Comparison of ENCODE assay signal across 10 cellular contexts in genomic region chr1:225655509-225656258, GRCh38. TPM values are rescaled to one million over a fixed set of nuclear protein-coding genes. Genes with fewer than 3 reads are reported as not detected.
DNase-seq lines count a peak whose midpoint lies in the region; ATAC-seq and TF ChIP-seq lines count a peak whose summit lies in the region.
"Had no signal": no experiment of that assay in that cellular context is flagged by ENCODE, and none has a peak within 500 bp of the region (broad histone marks: within the 10 kb centered on the region; RNA-seq: fewer than 3 reads in every experiment).

No MANE protein-coding gene starts in this region.

- no peak overlapping the region for H3K4me3 Mint-ChIP-seq in activated naive CD4-positive, alpha-beta T cell treated with anti-CD3 and anti-CD28 coated beads for 36 hours
- H3K4me3 Mint-ChIP-seq: activated naive CD8-positive, alpha-beta T cell treated with anti-CD3 and anti-CD28 coated beads, Interleukin-2, amount 10 ng/mL, durations not matched to agents 7 days and 5 days had no signal

- peaks cover 10% of the 10 kb centered on the region for H3K4me1 Mint-ChIP-seq in activated naive CD4-positive, alpha-beta T cell treated with anti-CD3 and anti-CD28 coated beads for 36 hours (ENCODE audit: low read depth)

- no peaks in the 10 kb centered on the region for H3K9me3 Mint-ChIP-seq in activated naive CD4-positive, alpha-beta T cell treated with anti-CD3 and anti-CD28 coated beads for 36 hours
- H3K9me3 Mint-ChIP-seq: activated naive CD8-positive, alpha-beta T cell treated with anti-CD3 and anti-CD28 coated beads, Interleukin-2, amount 10 ng/mL, durations not matched to agents 7 days and 5 days; stimulated activated naive CD8-positive, alpha-beta T cell treated with anti-CD3 and anti-CD28 coated beads, Interleukin-15, Interleukin-2, amounts not matched to agents 100 ng/mL and 50 ng/mL, for 24 hours had no signal

- intact Hi-C loops in activated naive CD4-positive, alpha-beta T cell treated with anti-CD3 and anti-CD28 coated beads for 36 hours (cut with micrococcal nuclease), result loop anchor here (2.0 to 5.0 kb wide), 2 partner anchors 103 to 181 kb away; no protein-coding TSS in a partner anchor
- intact Hi-C loops in sciatic nerve (cut with DNase I), result no loop called here

- H3K36me3 Mint-ChIP-seq in activated naive CD4-positive, alpha-beta T cell treated with anti-CD3 and anti-CD28 coated beads for 36 hours (ENCODE audit: low read depth), result no peaks in the 10 kb centered on the region
- H3K36me3 Mint-ChIP-seq: activated naive CD8-positive, alpha-beta T cell treated with anti-CD3 and anti-CD28 coated beads, Interleukin-2, amount 10 ng/mL, durations not matched to agents 7 days and 5 days had no signal

- CTCF ChIA-PET in activated naive CD4-positive, alpha-beta T cell treated with anti-CD3 and anti-CD28 coated beads for 36 hours (lab: Charles Lee), result interaction anchor here (0.6 to 1.7 kb wide), 4 partner anchors 9 to 1945 kb away, joined by 3 to 5 read pairs (median 4); partner anchors contain the start of gene SRP9

- H3K27ac Mint-ChIP-seq in activated naive CD4-positive, alpha-beta T cell treated with anti-CD3 and anti-CD28 coated beads for 36 hours, result no peak overlapping the region
- H3K27ac Mint-ChIP-seq: activated naive CD8-positive, alpha-beta T cell treated with anti-CD3 and anti-CD28 coated beads, Interleukin-2, amount 10 ng/mL, durations not matched to agents 7 days and 5 days; stimulated activated naive CD8-positive, alpha-beta T cell treated with anti-CD3 and anti-CD28 coated beads, Interleukin-15, Interleukin-2, amounts not matched to agents 100 ng/mL and 50 ng/mL, for 24 hours had no signal

- ATAC-seq in SK-N-SH treated with all-trans-retinoic acid at 6 μM for 48 hours (peak; percentile 60), sciatic nerve (peak; percentile 26), HG03571 (IDR thresholded peaks at IDR 0.05; ENCODE audit: unreplicated experiment) (no peak)

- peak; percentile 47 for DNase-seq in activated naive CD4-positive, alpha-beta T cell treated with anti-CD3 and anti-CD28 coated beads for 36 hours
- no peak for DNase-seq in activated naive CD4-positive, alpha-beta T cell treated with anti-CD3 and anti-CD28 coated beads, Interleukin-2, amount 50 U/mL, for 16 hours
- DNase-seq in foreskin melanocyte (peak; percentile 87), sciatic nerve (ENCODE audit: low spot score) (peak; percentile 75), D341Med (ENCODE audit: low spot score) (no peak), germinal center (ENCODE audit: low spot score) (no peak)
- DNase-seq: activated naive CD8-positive, alpha-beta T cell treated with anti-CD3 and anti-CD28 coated beads, Interleukin-2, amount 10 ng/mL, durations not matched to agents 7 days and 5 days had no signal

- H3K27me3 Mint-ChIP-seq in activated naive CD4-positive, alpha-beta T cell treated with anti-CD3 and anti-CD28 coated beads for 36 hours (ENCODE audit: low read depth), result peaks cover 15% of the 10 kb centered on the region

TF ChIP-seq in SK-N-SH treated with all-trans-retinoic acid at 6 μM for 48 hours, 23 proteins besides CTCF, POLR2A, EP300 and RAD21:
- TF ChIP-seq ISL1 (CRISPR knock-in tag; IDR thresholded peaks at IDR 0.05) (peak; percentile 76), TOX (CRISPR knock-in tag; IDR thresholded peaks at IDR 0.05; ENCODE audit: borderline replicate concordance) (peak; percentile 72; the same call in 1 of the 2 replicates), ESRRG (CRISPR knock-in tag; IDR thresholded peaks at IDR 0.05) (no peak)
TF ChIP-seq in SK-N-SH treated with all-trans-retinoic acid at 6 μM for 48 hours: peak in this region for 2.

RNA-seq across cellular contexts. Expression of gene ENAH, which starts 2.8 kb away (rescaled TPM):
- 1 to 10 TPM in 1 of 2 experiments, under 1 TPM in 1; 0.91 to 2.0 TPM for total RNA-seq in activated naive CD4-positive, alpha-beta T cell treated with anti-CD3 and anti-CD28 coated beads for 36 hours
- total RNA-seq in sciatic nerve, result 80.8 TPM
- total RNA-seq: activated naive CD8-positive, alpha-beta T cell treated with anti-CD3 and anti-CD28 coated beads, Interleukin-2, amount 10 ng/mL, durations not matched to agents 7 days and 5 days had no signal

Comparison
In these comparisons a context has a peak if more than half of its experiments do, and no peak if none do; other contexts are left out.
1. DNase-seq: peak in activated naive CD4-positive, alpha-beta T cell treated with anti-CD3 and anti-CD28 coated beads for 36 hours (single experiment), foreskin melanocyte (single experiment) and sciatic nerve (single experiment); none in activated naive CD4-positive, alpha-beta T cell treated with anti-CD3 and anti-CD28 coated beads, Interleukin-2, amount 50 U/mL, for 16 hours (single experiment), D341Med (single experiment) and germinal center (single experiment).
2. RNA of gene ENAH, which starts 2.8 kb away (total RNA-seq): 80.8 TPM in sciatic nerve (single experiment); 0.91 to 2.0 TPM in activated naive CD4-positive, alpha-beta T cell treated with anti-CD3 and anti-CD28 coated beads for 36 hours; every median in the first group is over 10 times any median in the second.